Comparison of ENCODE assay signal across 14 cellular contexts in genomic region chrX:153580700-153581386, GRCh38. TPM values are rescaled to one million over a fixed set of nuclear protein-coding genes. Genes with fewer than 3 reads are reported as not detected.
DNase-seq lines count a peak whose midpoint lies in the region; ATAC-seq and TF ChIP-seq lines count a peak whose summit lies in the region.
"Had no signal": no experiment of that assay in that cellular context is flagged by ENCODE, and none has a peak within 500 bp of the region (broad histone marks: within the 10 kb centered on the region; RNA-seq: fewer than 3 reads in every experiment).

No MANE protein-coding gene starts in this region.

- H3K27ac Mint-ChIP-seq in activated CD8-positive, alpha-beta T cell treated with anti-CD3 and anti-CD28 coated beads, Interleukin-2, amount 10 ng/mL, durations not matched to agents 7 days and 5 days: no peak overlapping the region
- no peak overlapping the region for H3K27ac Mint-ChIP-seq in activated CD8-positive, alpha-beta T cell treated with anti-CD3 and anti-CD28 coated beads for 36 hours
- no peak overlapping the region for H3K27ac Mint-ChIP-seq in WTC11
- no peak overlapping the region for H3K27ac Mint-ChIP-seq in nephron progenitor cell
- H3K27ac Mint-ChIP-seq: stimulated activated memory B cell treated with anti-CD40 and anti-IgM and Interleukin-4, amounts not matched to agents 10 μg/mL and 1 μg/mL and 100 μg/mL, for 72 hours had no signal

- intact Hi-C loops in activated CD8-positive, alpha-beta T cell treated with anti-CD3 and anti-CD28 coated beads for 36 hours (cut with micrococcal nuclease): no loop called here

- H3K4me1 Mint-ChIP-seq in activated CD8-positive, alpha-beta T cell treated with anti-CD3 and anti-CD28 coated beads, Interleukin-2, amount 10 ng/mL, durations not matched to agents 7 days and 5 days (ENCODE audit: low read depth): peaks cover 19% of the 10 kb centered on the region
- H3K4me1 Mint-ChIP-seq in activated CD8-positive, alpha-beta T cell treated with anti-CD3 and anti-CD28 coated beads for 36 hours (ENCODE audit: low read depth): peaks cover 16% of the 10 kb centered on the region
- H3K4me1 Mint-ChIP-seq in WTC11 (peaks cover 14% of the 10 kb centered on the region), nephron progenitor cell (peaks cover 53% of the 10 kb centered on the region)

- H3K36me3 Mint-ChIP-seq in activated CD8-positive, alpha-beta T cell treated with anti-CD3 and anti-CD28 coated beads, Interleukin-2, amount 10 ng/mL, durations not matched to agents 7 days and 5 days (ENCODE audit: low read depth): no peaks in the 10 kb centered on the region
- H3K36me3 Mint-ChIP-seq in activated CD8-positive, alpha-beta T cell treated with anti-CD3 and anti-CD28 coated beads for 36 hours (ENCODE audit: low read depth): no peaks in the 10 kb centered on the region
- H3K36me3 Mint-ChIP-seq in WTC11 (no peaks in the 10 kb centered on the region), nephron progenitor cell (ENCODE audit: low read depth) (peaks cover 4% of the 10 kb centered on the region)

- DNase-seq in activated CD8-positive, alpha-beta T cell treated with anti-CD3 and anti-CD28 coated beads, Interleukin-2, amount 10 ng/mL, durations not matched to agents 7 days and 5 days: peak; percentile 21
- DNase-seq in activated CD8-positive, alpha-beta T cell treated with anti-CD3 and anti-CD28 coated beads for 36 hours: no peak
- DNase-seq in HT-29 (ENCODE audit: low spot score) (peak; percentile 32), WTC11 (ENCODE audit: low spot score) (peak; percentile 78), nephron progenitor cell (peak; percentile 39), HCEC 1CT (no peak)
- no peak for DNase-seq in stimulated activated CD4-positive, alpha-beta T cell treated with anti-CD3 and anti-CD28 coated beads, Interleukin-4, amount 100 ng/mL, for 24 hours
- DNase-seq: aorta; DND-41; effector memory CD4-positive, alpha-beta T cell; NCI-H774 had no signal

- no peaks in the 10 kb centered on the region for H3K27me3 Mint-ChIP-seq in activated CD8-positive, alpha-beta T cell treated with anti-CD3 and anti-CD28 coated beads, Interleukin-2, amount 10 ng/mL, durations not matched to agents 7 days and 5 days (ENCODE audit: low read depth)
- no peaks in the 10 kb centered on the region for H3K27me3 Mint-ChIP-seq in activated CD8-positive, alpha-beta T cell treated with anti-CD3 and anti-CD28 coated beads for 36 hours
- H3K27me3 Mint-ChIP-seq in WTC11 (ENCODE audit: low read depth): no peaks in the 10 kb centered on the region; the same call in 1 of the 2 replicates
- H3K27me3 Mint-ChIP-seq in nephron progenitor cell (ENCODE audit: low read depth, poor library complexity): peaks cover 13% of the 10 kb centered on the region
- H3K27me3 Mint-ChIP-seq: stimulated activated memory B cell treated with anti-CD40 and anti-IgM and Interleukin-4, amounts not matched to agents 10 μg/mL and 1 μg/mL and 100 μg/mL, for 72 hours had no signal

- no peak overlapping the region for H3K4me3 Mint-ChIP-seq in activated CD8-positive, alpha-beta T cell treated with anti-CD3 and anti-CD28 coated beads, Interleukin-2, amount 10 ng/mL, durations not matched to agents 7 days and 5 days
- no peak overlapping the region for H3K4me3 Mint-ChIP-seq in activated CD8-positive, alpha-beta T cell treated with anti-CD3 and anti-CD28 coated beads for 36 hours
- H3K4me3 Mint-ChIP-seq in WTC11 (no peak overlapping the region), nephron progenitor cell (no peak overlapping the region)
- H3K4me3 Mint-ChIP-seq: stimulated activated memory B cell treated with anti-CD40 and anti-IgM and Interleukin-4, amounts not matched to agents 10 μg/mL and 1 μg/mL and 100 μg/mL, for 72 hours had no signal

- H3K9me3 Mint-ChIP-seq in activated CD8-positive, alpha-beta T cell treated with anti-CD3 and anti-CD28 coated beads, Interleukin-2, amount 10 ng/mL, durations not matched to agents 7 days and 5 days (ENCODE audit: insufficient read depth): no peaks in the 10 kb centered on the region
- no peaks in the 10 kb centered on the region for H3K9me3 Mint-ChIP-seq in activated CD8-positive, alpha-beta T cell treated with anti-CD3 and anti-CD28 coated beads for 36 hours
- H3K9me3 Mint-ChIP-seq in WTC11 (no peaks in the 10 kb centered on the region), nephron progenitor cell (peaks cover 79% of the 10 kb centered on the region)
- H3K9me3 Mint-ChIP-seq: stimulated activated memory B cell treated with anti-CD40 and anti-IgM and Interleukin-4, amounts not matched to agents 10 μg/mL and 1 μg/mL and 100 μg/mL, for 72 hours had no signal

- CTCF ChIA-PET in activated CD8-positive, alpha-beta T cell treated with anti-CD3 and anti-CD28 coated beads, Interleukin-2, amount 10 ng/mL, durations not matched to agents 7 days and 5 days (lab: Charles Lee): interaction anchor here (0.8 kb wide), 1 partner anchor 28 kb away, joined by 3 read pairs; no protein-coding TSS in a partner anchor
- CTCF ChIA-PET in activated CD8-positive, alpha-beta T cell treated with anti-CD3 and anti-CD28 coated beads for 36 hours (lab: Charles Lee): interaction anchor here (2.3 kb wide), 1 partner anchor 87 kb away, joined by 7 read pairs; no protein-coding TSS in a partner anchor
- CTCF ChIA-PET in WTC11 (lab: Charles Lee): interaction anchor here (0.7 to 4.4 kb wide), 7 partner anchors 15 to 93 kb away, joined by 3 to 20 read pairs (median 4); no protein-coding TSS in a partner anchor

- no peak for TF ChIP-seq CTCF in activated CD8-positive, alpha-beta T cell treated with anti-CD3 and anti-CD28 coated beads for 36 hours (IDR thresholded peaks at IDR 0.05)
- TF ChIP-seq CTCF in WTC11 (IDR thresholded peaks at IDR 0.05) (0 out of 2 replicates have a peak, but pooled peaks have one; percentile 21), nephron progenitor cell (IDR thresholded peaks at IDR 0.05) (peak; percentile 11)

- POLR2A ChIA-PET in activated CD8-positive, alpha-beta T cell treated with anti-CD3 and anti-CD28 coated beads, Interleukin-2, amount 10 ng/mL, durations not matched to agents 7 days and 5 days (lab: Charles Lee): no interaction called here
- POLR2A ChIA-PET in activated CD8-positive, alpha-beta T cell treated with anti-CD3 and anti-CD28 coated beads for 36 hours (lab: Charles Lee): no interaction called here
- POLR2A ChIA-PET in WTC11 (lab: Charles Lee): no interaction called here

- no peak for ATAC-seq in activated CD8-positive, alpha-beta T cell treated with anti-CD3 and anti-CD28 coated beads, Interleukin-2, amount 10 ng/mL, durations not matched to agents 7 days and 5 days
- ATAC-seq in activated CD8-positive, alpha-beta T cell treated with anti-CD3 and anti-CD28 coated beads for 36 hours: no peak
- peak; percentile 55 for ATAC-seq in WTC11
- no peak for ATAC-seq in GM19467 (IDR thresholded peaks at IDR 0.05; ENCODE audit: unreplicated experiment)
- ATAC-seq: activated CD4-positive, CD25-positive, alpha-beta regulatory T cell treated with anti-CD3 and anti-CD28 coated beads, Interleukin-2, amount 50 U/mL, for 24 hours; stimulated activated memory B cell treated with anti-CD40 and anti-IgM and Interleukin-4, amounts not matched to agents 10 μg/mL and 1 μg/mL and 100 μg/mL, for 72 hours had no signal

TF ChIP-seq in WTC11, 78 proteins besides CTCF, POLR2A, EP300 and RAD21 (continues in another document):
- TF ChIP-seq NR1H2 (CRISPR knock-in tag; IDR thresholded peaks at IDR 0.05) (no peak), PRDM15 (CRISPR knock-in tag; IDR thresholded peaks at IDR 0.05) (no peak), EMX1 (CRISPR knock-in tag; IDR thresholded peaks at IDR 0.05) (no peak), SMAD4 (CRISPR knock-in tag; IDR thresholded peaks at IDR 0.05) (no peak), ERG (CRISPR knock-in tag; IDR thresholded peaks at IDR 0.05) (no peak), ZNF317 (CRISPR knock-in tag; IDR thresholded peaks at IDR 0.05; ENCODE audit: borderline replicate concordance, low read depth) (no peak), SOX15 (CRISPR knock-in tag; IDR thresholded peaks at IDR 0.05) (no peak)

RNA-seq across cellular contexts. Expression of gene CCNQ, which starts 18.1 kb away (rescaled TPM):
- 10 to 100 TPM; 23.9 to 24.5 TPM for total RNA-seq in activated CD8-positive, alpha-beta T cell treated with anti-CD3 and anti-CD28 coated beads, Interleukin-2, amount 10 ng/mL, durations not matched to agents 7 days and 5 days
- total RNA-seq in activated CD8-positive, alpha-beta T cell treated with anti-CD3 and anti-CD28 coated beads for 36 hours: 10 to 100 TPM; 18.5 to 21.3 TPM
- 107 and 122 TPM in 2 replicates for total RNA-seq in HT-29 (2014; rRNA removed; shearing (Covaris generic))
- total RNA-seq in WTC11 (2021): 15.2 to 17.4 TPM (median 15.4 TPM) in 3 replicates

Comparison
In these comparisons a context has a peak if more than half of its experiments do, and no peak if none do; other contexts are left out.
1. DNase-seq: peak in activated CD8-positive, alpha-beta T cell treated with anti-CD3 and anti-CD28 coated beads, Interleukin-2, amount 10 ng/mL, durations not matched to agents 7 days and 5 days (single experiment), HT-29 (single experiment), WTC11 (single experiment) and nephron progenitor cell (single experiment); none in activated CD8-positive, alpha-beta T cell treated with anti-CD3 and anti-CD28 coated beads for 36 hours (single experiment), HCEC 1CT (single experiment) and stimulated activated CD4-positive, alpha-beta T cell treated with anti-CD3 and anti-CD28 coated beads, Interleukin-4, amount 100 ng/mL, for 24 hours (single experiment).